Comparison of ENCODE assay signal across 18 cellular contexts in the genomic region with DNA sequence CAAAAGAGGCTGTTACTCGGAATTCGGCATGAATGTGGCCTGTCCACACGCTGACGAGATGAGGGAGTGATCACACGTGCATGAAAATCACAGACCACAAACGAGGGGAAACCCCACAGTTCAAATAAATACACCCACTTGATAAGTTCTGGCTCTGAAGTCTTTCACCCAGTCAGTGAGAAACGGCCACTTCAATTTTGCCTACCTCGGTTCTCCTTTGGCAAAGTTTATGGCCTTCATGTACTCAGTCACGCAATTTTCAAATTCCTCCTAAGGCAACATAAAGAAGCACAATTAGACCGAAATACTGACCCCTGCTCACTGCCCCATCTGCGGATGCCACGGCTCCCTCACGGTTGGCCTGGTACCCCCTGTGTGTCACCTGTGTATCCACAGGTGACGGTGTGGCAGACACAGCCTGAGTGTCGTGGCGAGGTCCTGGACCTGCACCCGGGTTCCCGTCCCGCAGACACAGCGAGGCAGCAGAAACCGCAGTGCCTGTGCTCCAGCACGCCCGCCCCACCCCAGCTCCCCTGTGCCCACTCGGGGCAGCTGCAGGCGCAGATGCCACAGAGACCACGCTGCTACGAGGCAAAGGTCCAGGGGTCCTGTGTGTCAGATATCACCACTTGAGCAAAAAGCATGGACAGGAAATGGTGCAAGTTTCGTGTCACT. TPM values are rescaled to one million over a fixed set of nuclear protein-coding genes. Genes with fewer than 3 reads are reported as not detected.
DNase-seq lines count a peak whose midpoint lies in the region; ATAC-seq, FAIRE-seq and TF ChIP-seq lines count a peak whose summit lies in the region.
"Had no signal": no experiment of that assay in that cellular context is flagged by ENCODE, and none has a peak within 500 bp of the region (broad histone marks: within the 10 kb centered on the region; RNA-seq: fewer than 3 reads in every experiment).

No MANE protein-coding gene starts in this region.

- no peaks in the 10 kb centered on the region for H3K79me2 ChIP-seq in astrocyte (ENCODE audit: insufficient read depth, low read length)
- H3K79me2 ChIP-seq in neural progenitor cell (ENCODE audit: low read depth), result no peaks in the 10 kb centered on the region

- H2AFZ ChIP-seq in astrocyte (ENCODE audit: low read depth, low read length) (no peak overlapping the region), neural progenitor cell (replicated peaks) (no peak overlapping the region)

- H3K27ac Mint-ChIP-seq in astrocyte (ENCODE audit: unreplicated experiment) (no peak overlapping the region), neural progenitor cell (no peak overlapping the region)
- H3K27ac Mint-ChIP-seq: activated CD4-positive, alpha-beta T cell treated with anti-CD3 and anti-CD28 coated beads, Interleukin-2, amount 10 ng/mL, durations not matched to agents 7 days and 5 days had no signal

- no peaks in the 10 kb centered on the region for H3K4me1 Mint-ChIP-seq in astrocyte (ENCODE audit: low read depth, unreplicated experiment)
- peaks cover 9% of the 10 kb centered on the region for H3K4me1 Mint-ChIP-seq in neural progenitor cell

- H3K4me3 ChIP-seq in astrocyte (ENCODE audit: insufficient read depth, low read depth, low read length) (no peak overlapping the region), neural progenitor cell (no peak overlapping the region), MG63 (no peak overlapping the region)
- H3K4me3 ChIP-seq: K562, mucosa of descending colon, ovary, vagina had no signal

- H3K4me2 ChIP-seq in astrocyte (ENCODE audit: low read length) (no peak overlapping the region), neural progenitor cell (no peak overlapping the region)

- no peak for TF ChIP-seq CTCF in astrocyte (IDR thresholded peaks at IDR 0.05; ENCODE audit: insufficient read depth, low read depth, low read length)
- no peak for TF ChIP-seq CTCF in neural progenitor cell (IDR thresholded peaks at IDR 0.05)

- no peak overlapping the region for H3K27ac ChIP-seq in astrocyte (ENCODE audit: low read depth, low read length)
- H3K27ac ChIP-seq in neural progenitor cell, result no peak overlapping the region
- H3K27ac ChIP-seq: ovary, vagina had no signal

- H3K9ac ChIP-seq in astrocyte (ENCODE audit: low read length), result no peak overlapping the region
- H3K9ac ChIP-seq in neural progenitor cell, result no peak overlapping the region

- no peaks in the 10 kb centered on the region for H3K9me3 ChIP-seq in astrocyte (ENCODE audit: insufficient read depth, low read depth, low read length)
- H3K9me3 ChIP-seq in neural progenitor cell (ENCODE audit: low read depth), result no peaks in the 10 kb centered on the region
- no peaks in the 10 kb centered on the region for H3K9me3 ChIP-seq in MG63
- H3K9me3 ChIP-seq: Caco-2, mucosa of descending colon, ovary, vagina had no signal

- H3K27me3 Mint-ChIP-seq in astrocyte (ENCODE audit: low read depth, unreplicated experiment) (peaks cover 20% of the 10 kb centered on the region), neural progenitor cell (ENCODE audit: insufficient read depth, low read depth) (peaks cover 7% of the 10 kb centered on the region)

- H3K36me3 Mint-ChIP-seq in astrocyte (ENCODE audit: low read depth, unreplicated experiment) (no peaks in the 10 kb centered on the region), neural progenitor cell (no peaks in the 10 kb centered on the region)

- H4K20me1 ChIP-seq in astrocyte (ENCODE audit: insufficient read depth, low read length) (no peaks in the 10 kb centered on the region), neural progenitor cell (ENCODE audit: low read depth) (no peaks in the 10 kb centered on the region)

- H3K36me3 ChIP-seq in astrocyte (ENCODE audit: insufficient read depth, low read length), result no peaks in the 10 kb centered on the region
- no peaks in the 10 kb centered on the region for H3K36me3 ChIP-seq in neural progenitor cell
- H3K36me3 ChIP-seq in MG63, result no peaks in the 10 kb centered on the region
- H3K36me3 ChIP-seq: ovary, vagina had no signal

- H3K9me3 Mint-ChIP-seq in astrocyte (ENCODE audit: unreplicated experiment) (no peaks in the 10 kb centered on the region), neural progenitor cell (no peaks in the 10 kb centered on the region)
- H3K9me3 Mint-ChIP-seq: activated CD4-positive, alpha-beta T cell treated with anti-CD3 and anti-CD28 coated beads, Interleukin-2, amount 10 ng/mL, durations not matched to agents 7 days and 5 days had no signal

- no peak for FAIRE-seq in astrocyte (lab: Jason Lieb, UNC)

- peak; percentile 14 for ATAC-seq in GM21360 (IDR thresholded peaks at IDR 0.05; ENCODE audit: unreplicated experiment)
- ATAC-seq in GM21528 (IDR thresholded peaks at IDR 0.05; ENCODE audit: low FRiP score, unreplicated experiment), result no peak
- no peak for ATAC-seq in HG02973 (IDR thresholded peaks at IDR 0.05; ENCODE audit: unreplicated experiment)

- H3K27me3 ChIP-seq in astrocyte (ENCODE audit: insufficient read depth, low read length) (no peaks in the 10 kb centered on the region), neural progenitor cell (peaks cover 34% of the 10 kb centered on the region), MG63 (no peaks in the 10 kb centered on the region)
- H3K27me3 ChIP-seq: ovary, vagina had no signal

- H3K4me3 Mint-ChIP-seq in astrocyte (ENCODE audit: unreplicated experiment), result peak overlapping the region; percentile 86
- peak overlapping the region; percentile 87 for H3K4me3 Mint-ChIP-seq in neural progenitor cell
- H3K4me3 Mint-ChIP-seq: activated CD4-positive, alpha-beta T cell treated with anti-CD3 and anti-CD28 coated beads, Interleukin-2, amount 10 ng/mL, durations not matched to agents 7 days and 5 days had no signal

- no peaks in the 10 kb centered on the region for H3F3A ChIP-seq in neural progenitor cell (ENCODE audit: low read depth)

- H3K4me1 ChIP-seq in astrocyte (ENCODE audit: insufficient read depth, low read length) (no peaks in the 10 kb centered on the region), neural progenitor cell (peaks cover 3% of the 10 kb centered on the region)

- DNase-seq in Daoy (ENCODE audit: low read depth), result peak; percentile 22
- DNase-seq in astrocyte (ENCODE audit: low read depth), result no peak
- no peak for DNase-seq in neural progenitor cell (ENCODE audit: low spot score)
- no peak for DNase-seq in UCSD-AML1 (lab: John Stamatoyannopoulos, UW; ENCODE audit: unreplicated experiment)
- DNase-seq in MG63, result no peak
- DNase-seq: activated naive CD4-positive, alpha-beta T cell; activated T-cell treated with anti-CD3 and anti-CD28 coated beads for 4 hours; NCI-H2029 treated with DMSO at 0.1 percent for 48 hours; NCI-H446 treated with DMSO at 0.1 percent for 48 hours had no signal

RNA-seq across cellular contexts. Expression of gene CFAP46, which starts 1.4 kb away (rescaled TPM):
- 3.9 and 4.4 TPM in 2 replicates for total RNA-seq in Daoy (2014; rRNA removed; shearing (Covaris generic))
- total RNA-seq in astrocyte (1.3 and 1.5 TPM in 2 replicates), neural progenitor cell (ENCODE audit: low replicate concordance) (1.6 and 4.6 TPM in 2 replicates)
- total RNA-seq in MG63 (2014; rRNA removed; shearing (Covaris generic); ENCODE audit: low replicate concordance), result 0.33 TPM in 1 of 2 replicates, not detected in the other
- total RNA-seq: activated CD4-positive, alpha-beta T cell treated with anti-CD3 and anti-CD28 coated beads, Interleukin-2, amount 10 ng/mL, durations not matched to agents 7 days and 5 days; Caco-2; K562; vagina had no signal
